Comparison of ENCODE assay signal across 20 cellular contexts in the genomic region with DNA sequence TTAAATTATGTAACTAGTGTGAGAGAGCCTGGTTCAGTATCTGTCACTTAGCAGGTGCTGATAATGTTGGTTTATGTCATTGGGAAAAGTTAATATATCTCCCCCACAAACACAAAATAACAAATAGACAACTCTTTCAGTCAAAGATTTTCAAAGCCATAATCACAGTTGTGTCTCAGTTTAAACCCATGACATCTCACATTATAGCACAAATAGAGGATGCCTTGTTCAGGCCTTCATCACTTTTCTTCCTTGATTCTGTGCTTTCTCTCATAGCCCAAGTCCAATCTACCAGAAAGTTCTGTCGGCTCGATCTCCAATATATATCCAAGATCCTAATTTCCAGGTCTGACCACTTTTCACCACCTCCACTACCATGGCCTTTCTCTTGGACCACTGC. TPM values are rescaled to one million over a fixed set of nuclear protein-coding genes. Genes with fewer than 3 reads are reported as not detected.
A peak's percentile ranks its signal among the peaks of the same experiment; 100 is the strongest.
DNase-seq lines count a peak whose midpoint lies in the region; ATAC-seq, FAIRE-seq and TF ChIP-seq lines count a peak whose summit lies in the region.
"Had no signal": no experiment of that assay in that cellular context is flagged by ENCODE, and none has a peak within 500 bp of the region (broad histone marks: within the 10 kb centered on the region; RNA-seq: fewer than 3 reads in every experiment).

No MANE protein-coding gene starts in this region.

- FAIRE-seq in GM19239 (lab: Jason Lieb, UNC) (peak; percentile 37), pancreas (lab: Jason Lieb, UNC) (no peak)
- FAIRE-seq: A549, D721Med, G401.6, H54 had no signal

- no peak for TF ChIP-seq CTCF in pancreas (IDR thresholded peaks at IDR 0.05)

- H3K9me3 ChIP-seq in pancreas: no peaks in the 10 kb centered on the region
- H3K9me3 ChIP-seq: A549, Caco-2 had no signal

- no peaks in the 10 kb centered on the region for H3K4me1 ChIP-seq in pancreas
- H3K4me1 ChIP-seq: A549, Caco-2 had no signal

- intact Hi-C loops in pancreas (cut with DNase I): no loop called here

- no peak for ATAC-seq in pancreas
- ATAC-seq in GM21825 (IDR thresholded peaks at IDR 0.05; ENCODE audit: unreplicated experiment): no peak
- ATAC-seq: A549, GM23338 had no signal

- H3K36me3 ChIP-seq in pancreas: no peaks in the 10 kb centered on the region

- DNase-seq in GM19239 (ENCODE audit: insufficient read length, low spot score) (no peak), globus pallidus (ENCODE audit: low spot score) (peak; percentile 32), substantia nigra (lab: John Stamatoyannopoulos, UW) (no peak), NCI-H1930 (lab: John Stamatoyannopoulos, UW) (no peak), pancreas (no peak), mesenteric fat pad (ENCODE audit: low spot score) (no peak)
- DNase-seq: AML-193; Caco-2; CD4-positive, alpha-beta T cell; HCEC 1CT had no signal

- H3K4me3 ChIP-seq in pancreas: no peak overlapping the region
- H3K4me3 ChIP-seq: A549, GM23338 had no signal

- H3K27ac ChIP-seq in cingulate gyrus (ENCODE audit: low read depth, low read length) (peak overlapping the region; percentile 76), substantia nigra (ENCODE audit: low read depth, low read length, poor library complexity, severe bottlenecking) (peak overlapping the region; percentile 90), pancreas (no peak overlapping the region)
- H3K27ac ChIP-seq: 22Rv1, A549, C4-2B, HL-60 had no signal

- WGBS in pancreas, 2 donors: 92 to 96% methylated on average over 2 of the region's 2 CpGs

- H3K27me3 ChIP-seq in pancreas: no peaks in the 10 kb centered on the region

RNA-seq across cellular contexts. Expression of gene EPS15, which starts 6.2 kb away (rescaled TPM):
- total RNA-seq in pancreas: 10 to 100 TPM; 23.4 to 42.0 (median 28.4) TPM
- polyA plus RNA-seq in pancreas: 10 to 100 TPM in 1 of 2 donors, 1 to 10 TPM in 1; 9.9 to 15.6 TPM
- 98.9 TPM for total RNA-seq in mesenteric fat pad

Comparison
In these comparisons a context has a peak if more than half of its experiments do, and no peak if none do; other contexts are left out.
1. H3K27ac ChIP-seq: peak in cingulate gyrus (single experiment) and substantia nigra (single experiment); none in pancreas (0 of 4).